Comparison of ENCODE assay signal across 10 cellular contexts in the genomic region with DNA sequence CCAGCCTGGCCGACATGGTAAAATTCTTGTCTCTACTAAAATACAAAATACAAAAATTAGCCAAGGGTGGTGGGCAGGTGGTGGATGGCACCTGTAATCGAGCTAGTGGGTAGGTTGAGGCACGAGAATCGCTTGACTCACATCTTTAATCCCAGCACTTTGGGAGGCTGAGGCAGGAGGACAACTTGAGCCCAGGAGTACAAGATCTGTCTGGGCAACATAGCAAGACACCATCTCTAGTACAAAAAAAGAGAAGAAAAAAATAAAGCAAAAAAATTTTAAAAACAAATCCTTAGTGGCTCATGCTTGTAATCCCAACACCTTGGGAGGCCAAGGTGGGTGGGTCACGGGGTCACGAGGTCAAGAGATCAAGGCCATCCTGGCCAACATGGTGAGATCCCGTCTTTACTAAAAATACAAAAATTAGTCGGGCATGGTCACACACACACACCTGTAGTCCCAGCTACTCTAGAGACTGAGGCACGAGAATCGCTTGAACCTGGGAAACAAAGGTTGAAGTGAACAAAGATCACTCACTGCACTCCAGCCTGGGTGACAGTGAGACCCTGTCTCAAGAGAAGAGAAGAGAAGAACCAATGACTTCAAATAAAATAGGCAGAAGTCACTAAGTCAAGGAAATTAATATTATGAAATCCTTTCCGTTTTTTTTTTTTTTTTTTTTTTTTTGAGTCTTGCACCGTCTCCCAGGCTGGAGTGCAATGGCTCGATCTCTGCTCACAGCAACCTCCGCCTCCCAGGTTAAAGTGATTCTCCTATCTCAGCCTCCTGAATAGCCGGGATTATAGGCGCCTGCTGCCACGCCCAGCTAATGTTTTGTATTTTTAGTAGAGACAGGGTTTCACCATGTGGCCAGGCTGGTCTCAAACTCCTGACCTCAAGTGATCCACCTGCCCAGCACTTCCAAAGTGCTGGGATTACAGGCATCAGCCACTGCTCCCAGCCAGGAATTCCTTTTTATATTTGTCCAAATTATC. TPM values are rescaled to one million over a fixed set of nuclear protein-coding genes. Genes with fewer than 3 reads are reported as not detected.
DNase-seq lines count a peak whose midpoint lies in the region; ATAC-seq lines count a peak whose summit lies in the region.
"Had no signal": no experiment of that assay in that cellular context is flagged by ENCODE, and none has a peak within 500 bp of the region (broad histone marks: within the 10 kb centered on the region; RNA-seq: fewer than 3 reads in every experiment).

No MANE protein-coding gene starts in this region.

- H3K4me1 Mint-ChIP-seq in IgD-negative memory B cell: peaks cover 30 to 50% (median 43%) of the 10 kb centered on the region in 3 donors
- peaks cover 48% of the 10 kb centered on the region for H3K4me1 Mint-ChIP-seq in central memory CD8-positive, alpha-beta T cell
- peaks cover 38 to 40% of the 10 kb centered on the region in 2 donors for H3K4me1 Mint-ChIP-seq in natural killer cell treated with Interleukin-12 subunit alpha and Interleukin-12 subunit beta and Interleukin-15 and Interleukin-18, amount 100 ng/mL, for 72 hours (ENCODE audit: low read depth in 2 of 2)

- peak overlapping the region; percentile 57 to 93 (median 67) for H3K27ac Mint-ChIP-seq in IgD-negative memory B cell
- H3K27ac Mint-ChIP-seq in central memory CD8-positive, alpha-beta T cell (ENCODE audit: low read depth): peak overlapping the region; percentile 50
- peak overlapping the region; percentile 15 to 76 for H3K27ac Mint-ChIP-seq in natural killer cell treated with Interleukin-12 subunit alpha and Interleukin-12 subunit beta and Interleukin-15 and Interleukin-18, amount 100 ng/mL, for 72 hours

- ATAC-seq in central memory CD8-positive, alpha-beta T cell (replicated peaks; ENCODE audit: extremely low read depth, poor library complexity, severe bottlenecking): no peak
- ATAC-seq in natural killer cell treated with Interleukin-12 subunit alpha and Interleukin-12 subunit beta and Interleukin-15 and Interleukin-18, amount 100 ng/mL, for 72 hours: no peak
- ATAC-seq in HG03097 (IDR thresholded peaks at IDR 0.05; ENCODE audit: low FRiP score, unreplicated experiment): no peak

- H3K9me3 Mint-ChIP-seq in IgD-negative memory B cell: no peaks in the 10 kb centered on the region
- no peaks in the 10 kb centered on the region for H3K9me3 Mint-ChIP-seq in central memory CD8-positive, alpha-beta T cell
- no peaks in the 10 kb centered on the region for H3K9me3 Mint-ChIP-seq in natural killer cell treated with Interleukin-12 subunit alpha and Interleukin-12 subunit beta and Interleukin-15 and Interleukin-18, amount 100 ng/mL, for 72 hours

- H3K27me3 Mint-ChIP-seq in IgD-negative memory B cell: no peaks in the 10 kb centered on the region
- no peaks in the 10 kb centered on the region for H3K27me3 Mint-ChIP-seq in central memory CD8-positive, alpha-beta T cell
- H3K27me3 Mint-ChIP-seq in natural killer cell treated with Interleukin-12 subunit alpha and Interleukin-12 subunit beta and Interleukin-15 and Interleukin-18, amount 100 ng/mL, for 72 hours: no peaks in the 10 kb centered on the region

- DNase-seq in AML-193 (lab: John Stamatoyannopoulos, UW) (peak; percentile 46 to 62), mucosa of gallbladder (ENCODE audit: low spot score) (no peak), AG20443 (ENCODE audit: low spot score) (no peak)
- no peak for DNase-seq in central memory CD8-positive, alpha-beta T cell (ENCODE audit: low spot score in 2 of 2)
- DNase-seq in natural killer cell treated with Interleukin-12 subunit alpha and Interleukin-12 subunit beta and Interleukin-15 and Interleukin-18, amount 100 ng/mL, for 72 hours (ENCODE audit: low spot score): no peak
- DNase-seq in activated CD4-positive, alpha-beta T cell treated with anti-CD3 and anti-CD28 coated beads for 4 hours: no peak
- DNase-seq: NCI-H1417 treated with DMSO at 0.1 percent for 48 hours; stimulated activated CD4-positive, alpha-beta T cell treated with anti-CD3 and anti-CD28 coated beads, Interleukin-15, amount 100 ng/mL, for 24 hours had no signal

- H3K36me3 Mint-ChIP-seq in IgD-negative memory B cell: peaks cover 3% of the 10 kb centered on the region
- peaks cover 18% of the 10 kb centered on the region for H3K36me3 Mint-ChIP-seq in central memory CD8-positive, alpha-beta T cell (ENCODE audit: insufficient read depth)
- peaks cover 11% of the 10 kb centered on the region for H3K36me3 Mint-ChIP-seq in natural killer cell treated with Interleukin-12 subunit alpha and Interleukin-12 subunit beta and Interleukin-15 and Interleukin-18, amount 100 ng/mL, for 72 hours

- peak overlapping the region in 3 of 4 donors; percentile 64 to 87 (median 74) for H3K4me3 Mint-ChIP-seq in IgD-negative memory B cell
- H3K4me3 Mint-ChIP-seq in central memory CD8-positive, alpha-beta T cell: peak overlapping the region; percentile 33
- peak overlapping the region; percentile 27 for H3K4me3 Mint-ChIP-seq in natural killer cell treated with Interleukin-12 subunit alpha and Interleukin-12 subunit beta and Interleukin-15 and Interleukin-18, amount 100 ng/mL, for 72 hours

RNA-seq across cellular contexts. Expression of a gene that starts 4.9 kb away (rescaled TPM):
- polyA plus RNA-seq in IgD-negative memory B cell: 709 TPM
- 100 to 1,000 TPM; 436 to 448 TPM for total RNA-seq in natural killer cell treated with Interleukin-12 subunit alpha and Interleukin-12 subunit beta and Interleukin-15 and Interleukin-18, amount 100 ng/mL, for 72 hours
- 386 TPM for total RNA-seq in mucosa of gallbladder

RNA-seq across cellular contexts. Expression of a gene that starts 5.4 kb away (rescaled TPM):
- 34.2 TPM for polyA plus RNA-seq in IgD-negative memory B cell
- total RNA-seq in natural killer cell treated with Interleukin-12 subunit alpha and Interleukin-12 subunit beta and Interleukin-15 and Interleukin-18, amount 100 ng/mL, for 72 hours: 10 to 100 TPM; 20.5 to 21.1 TPM
- total RNA-seq in mucosa of gallbladder: 57.6 TPM

RNA-seq across cellular contexts. Expression of a gene that starts 15.4 kb away (rescaled TPM):
- polyA plus RNA-seq in IgD-negative memory B cell: 1.3 TPM
- total RNA-seq in natural killer cell treated with Interleukin-12 subunit alpha and Interleukin-12 subunit beta and Interleukin-15 and Interleukin-18, amount 100 ng/mL, for 72 hours: 1 to 10 TPM; 4.4 to 6.0 TPM
- 20.7 TPM for total RNA-seq in mucosa of gallbladder

RNA-seq across cellular contexts. Expression of a gene that starts 22.3 kb away (rescaled TPM):
- 10.1 TPM for polyA plus RNA-seq in IgD-negative memory B cell
- total RNA-seq in natural killer cell treated with Interleukin-12 subunit alpha and Interleukin-12 subunit beta and Interleukin-15 and Interleukin-18, amount 100 ng/mL, for 72 hours: 10 to 100 TPM; 10.6 to 14.9 TPM
- total RNA-seq in mucosa of gallbladder: 27.8 TPM

RNA-seq across cellular contexts. Expression of a gene that starts 48.7 kb away (rescaled TPM):
- 340 TPM for polyA plus RNA-seq in IgD-negative memory B cell
- 100 to 1,000 TPM in 1 of 2 donors, 10 to 100 TPM in 1; 95.4 to 107 TPM for total RNA-seq in natural killer cell treated with Interleukin-12 subunit alpha and Interleukin-12 subunit beta and Interleukin-15 and Interleukin-18, amount 100 ng/mL, for 72 hours
- total RNA-seq in mucosa of gallbladder: 296 TPM

Comparison
In these comparisons a context has a peak if more than half of its experiments do, and no peak if none do; other contexts are left out.
1. DNase-seq: peak in AML-193 (2 of 2); none in central memory CD8-positive, alpha-beta T cell (0 of 2), natural killer cell treated with Interleukin-12 subunit alpha and Interleukin-12 subunit beta and Interleukin-15 and Interleukin-18, amount 100 ng/mL, for 72 hours (single experiment), mucosa of gallbladder (single experiment), activated CD4-positive, alpha-beta T cell treated with anti-CD3 and anti-CD28 coated beads for 4 hours (0 of 2) and AG20443 (single experiment).
2. Peak in every context shown above with its lines, with median percentiles within 50 percentile points of each other: H3K27ac Mint-ChIP-seq and H3K4me3 Mint-ChIP-seq.